ENCODE assay signal across 20 cellular contexts in the genomic region with DNA sequence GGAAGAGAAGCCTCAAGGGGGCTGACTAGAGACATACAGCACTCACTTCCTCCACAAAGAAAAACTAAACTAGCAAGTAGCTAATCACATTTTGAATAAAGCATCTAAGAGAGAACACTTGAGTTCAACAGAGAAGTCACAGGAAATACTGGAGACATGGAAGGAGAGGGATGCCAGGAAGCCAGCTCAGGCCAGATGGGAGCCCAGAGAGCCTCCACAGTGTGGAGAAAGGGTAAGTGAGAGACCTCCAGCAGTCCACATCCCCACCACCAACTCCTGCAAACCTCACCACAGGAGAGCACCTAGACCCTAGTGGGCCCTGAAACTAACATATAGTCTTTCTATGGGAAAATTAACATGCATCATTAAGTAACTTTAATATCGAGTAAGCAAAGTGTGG.
A peak's percentile ranks its signal among the peaks of the same experiment; 100 is the strongest.
DNase-seq lines count a peak whose midpoint lies in the region; FAIRE-seq and TF ChIP-seq lines count a peak whose summit lies in the region.
"Had no signal": no experiment of that assay in that cellular context is flagged by ENCODE, and none has a peak within 500 bp of the region (broad histone marks: within the 10 kb centered on the region; RNA-seq: fewer than 3 reads in every experiment).

No MANE protein-coding gene starts in this region.

- DNase-seq in EH (ENCODE audit: low read depth) (peak; percentile 29), endothelial cell of umbilical vein (ENCODE audit: low read depth, low spot score) (peak; percentile 8), smooth muscle cell (lab: John Stamatoyannopoulos, UW; ENCODE audit: unreplicated experiment) (no peak), A172 (ENCODE audit: low spot score) (no peak), trophoblast cell (no peak), uterus (no peak)
- DNase-seq: CD8-positive, alpha-beta T cell; DMS79 treated with DMSO at 0.1 percent for 48 hours; GF-D8; GOT3; NCI-H1048; NCI-H146; NCI-H2081; NCI-H524; SHP77 treated with DMSO at 0.1 percent for 48 hours had no signal

- H3K9me3 ChIP-seq in endothelial cell of umbilical vein (replicated peaks; ENCODE audit: control insufficient read depth, insufficient read depth, low read length), result no peaks in the 10 kb centered on the region
- no peaks in the 10 kb centered on the region for H3K9me3 ChIP-seq in smooth muscle cell (replicated peaks; ENCODE audit: low read depth)
- H3K9me3 ChIP-seq in trophoblast cell (ENCODE audit: insufficient read depth, low read depth, low read length), result no peaks in the 10 kb centered on the region
- H3K9me3 ChIP-seq in uterus, result no peaks in the 10 kb centered on the region

- TF ChIP-seq CTCF in endothelial cell of umbilical vein (IDR thresholded peaks at IDR 0.05; ENCODE audit: extremely low read depth in 1 of 2, insufficient read depth in 1 of 2, low read depth in 1 of 2, low read length in 2 of 2) (no peak), smooth muscle cell (IDR thresholded peaks at IDR 0.05; ENCODE audit: borderline replicate concordance, insufficient read depth, poor library complexity, severe bottlenecking) (no peak), uterus (IDR thresholded peaks at IDR 0.05) (no peak)

- H2BK12ac ChIP-seq in trophoblast cell (ENCODE audit: low read length), result no peak overlapping the region

- H3K4me1 ChIP-seq in ACC112 (ENCODE audit: control insufficient read depth, insufficient read depth, low read length, unreplicated experiment), result peaks cover 9% of the 10 kb centered on the region
- peaks cover 7% of the 10 kb centered on the region for H3K4me1 ChIP-seq in endothelial cell of umbilical vein (ENCODE audit: control insufficient read depth, extremely low read depth, insufficient read depth, low read length)
- no peaks in the 10 kb centered on the region for H3K4me1 ChIP-seq in smooth muscle cell (ENCODE audit: low read depth)
- H3K4me1 ChIP-seq in trophoblast cell (ENCODE audit: control insufficient read depth in 1 of 2, insufficient read depth in 2 of 2, low read length in 2 of 2), result no peaks in the 10 kb centered on the region
- no peaks in the 10 kb centered on the region for H3K4me1 ChIP-seq in uterus

- H2AK5ac ChIP-seq in trophoblast cell (ENCODE audit: low read length), result no peak overlapping the region

- no peak overlapping the region for H2BK120ac ChIP-seq in trophoblast cell (ENCODE audit: insufficient read depth, low read length, poor library complexity)

- H3K27me3 ChIP-seq in ACC112 (ENCODE audit: insufficient read depth, low read length), result no peaks in the 10 kb centered on the region
- H3K27me3 ChIP-seq in endothelial cell of umbilical vein (ENCODE audit: control insufficient read depth in 2 of 2, insufficient read depth in 2 of 2, low read length in 2 of 2), result no peaks in the 10 kb centered on the region
- H3K27me3 ChIP-seq in smooth muscle cell (ENCODE audit: low read depth), result no peaks in the 10 kb centered on the region
- no peaks in the 10 kb centered on the region for H3K27me3 ChIP-seq in trophoblast cell (ENCODE audit: insufficient read depth, low read length)
- no peaks in the 10 kb centered on the region for H3K27me3 ChIP-seq in uterus

- H3K18ac ChIP-seq in trophoblast cell (ENCODE audit: low read length), result no peak overlapping the region

- H4K91ac ChIP-seq in trophoblast cell (ENCODE audit: low read depth, low read length), result no peak overlapping the region

- CTCF ChIA-PET in endothelial cell of umbilical vein (lab: Charles Lee), result interaction anchor here (0.6 to 4.2 kb wide), 8 partner anchors 13 to 49 kb away, joined by 3 to 17 read pairs (median 3); no protein-coding TSS in a partner anchor

- POLR2A ChIA-PET in endothelial cell of umbilical vein (lab: Charles Lee), result no interaction called here

- H2AFZ ChIP-seq in ACC112 (ENCODE audit: low read length, unreplicated experiment) (peak overlapping the region; percentile 64), endothelial cell of umbilical vein (ENCODE audit: low read depth, low read length) (peak overlapping the region; percentile 88), smooth muscle cell (ENCODE audit: low read depth) (no peak overlapping the region), trophoblast cell (ENCODE audit: insufficient read depth, low read length, poor library complexity) (no peak overlapping the region)

- intact Hi-C loops in endothelial cell of umbilical vein (cut with micrococcal nuclease) (no loop called here), uterus (cut with DNase I; ENCODE audit: low total_unique reads) (no loop called here)

- no peaks in the 10 kb centered on the region for H4K20me1 ChIP-seq in endothelial cell of umbilical vein (replicated peaks; ENCODE audit: control insufficient read depth, extremely low read depth, insufficient read depth, low read length)
- H4K20me1 ChIP-seq in smooth muscle cell (ENCODE audit: low read depth), result no peaks in the 10 kb centered on the region

- no peaks in the 10 kb centered on the region for H3F3A ChIP-seq in smooth muscle cell (ENCODE audit: low read depth)

- no TSS peak for BruUV-seq in endothelial cell of umbilical vein (replicated peaks; lab: Mats Ljungman, UMichigan)

- no peak overlapping the region for H3K4ac ChIP-seq in trophoblast cell (ENCODE audit: low read depth, low read length)

- FAIRE-seq in endothelial cell of umbilical vein (lab: Jason Lieb, UNC), result no peak
- FAIRE-seq: GM12892, K562, RCC 7860 had no signal

- no peak for TF ChIP-seq POLR2A in endothelial cell of umbilical vein (IDR thresholded peaks at IDR 0.05; ENCODE audit: low read depth, low read length)
- no peak for TF ChIP-seq POLR2A in uterus (IDR thresholded peaks at IDR 0.05)

- no peaks in the 10 kb centered on the region for H3K79me2 ChIP-seq in ACC112 (ENCODE audit: control insufficient read depth, insufficient read depth, low read length, unreplicated experiment)
- H3K79me2 ChIP-seq in endothelial cell of umbilical vein (ENCODE audit: control insufficient read depth, insufficient read depth, low read length), result no peaks in the 10 kb centered on the region
- no peaks in the 10 kb centered on the region for H3K79me2 ChIP-seq in smooth muscle cell (ENCODE audit: low read depth)
- no peaks in the 10 kb centered on the region for H3K79me2 ChIP-seq in trophoblast cell (ENCODE audit: control insufficient read depth, insufficient read depth, low read length, poor library complexity)

- H3K27ac ChIP-seq in ACC112 (ENCODE audit: low read depth, low read length) (no peak overlapping the region), endothelial cell of umbilical vein (ENCODE audit: insufficient read depth, low read depth, low read length) (peak overlapping the region; percentile 18), smooth muscle cell (ENCODE audit: low read depth) (no peak overlapping the region), trophoblast cell (ENCODE audit: low read depth, low read length) (no peak overlapping the region), uterus (no peak overlapping the region)

- H3K79me1 ChIP-seq in trophoblast cell (ENCODE audit: low read length), result no peaks in the 10 kb centered on the region

- H4K8ac ChIP-seq in trophoblast cell (ENCODE audit: low read depth, low read length), result no peak overlapping the region

- H3K14ac ChIP-seq in trophoblast cell (ENCODE audit: low read length), result no peak overlapping the region

- H3K4me2 ChIP-seq in endothelial cell of umbilical vein (ENCODE audit: insufficient read depth, low read length) (no peak overlapping the region), smooth muscle cell (no peak overlapping the region), trophoblast cell (ENCODE audit: low read length) (no peak overlapping the region)

- dilution Hi-C loops in endothelial cell of umbilical vein (cut with MboI; ENCODE audit: extremely low pct_ligation_motif_present, low sequenced_read_pairs), result no loop called here

- no peak overlapping the region for H3K23ac ChIP-seq in trophoblast cell (ENCODE audit: low read length)

- no peak overlapping the region for H3K4me3 ChIP-seq in ACC112 (ENCODE audit: low read depth, low read length)
- H3K4me3 ChIP-seq in endothelial cell of umbilical vein (replicated peaks in 1 of 3; ENCODE audit: insufficient read depth in 1 of 3, low read depth in 1 of 3, low read length in 3 of 3), result no peak overlapping the region
- no peak overlapping the region for H3K4me3 ChIP-seq in smooth muscle cell
- no peak overlapping the region for H3K4me3 ChIP-seq in trophoblast cell (ENCODE audit: low read depth, low read length)
- H3K4me3 ChIP-seq in uterus, result no peak overlapping the region
- H3K4me3 ChIP-seq: K562 had no signal

- H2BK5ac ChIP-seq in trophoblast cell (ENCODE audit: low read depth, low read length, poor library complexity), result no peak overlapping the region

- no peak overlapping the region for H3K9ac ChIP-seq in endothelial cell of umbilical vein (replicated peaks; ENCODE audit: extremely low read depth, insufficient read depth, low read length)
- H3K9ac ChIP-seq in smooth muscle cell (ENCODE audit: low read depth), result no peak overlapping the region
- H3K9ac ChIP-seq in trophoblast cell (ENCODE audit: low read length), result no peak overlapping the region

- H4K12ac ChIP-seq in trophoblast cell (ENCODE audit: low read depth, low read length), result no peak overlapping the region

- no peaks in the 10 kb centered on the region for H3K9me1 ChIP-seq in endothelial cell of umbilical vein (replicated peaks; ENCODE audit: control insufficient read depth, extremely low read depth, insufficient read depth, low read length)

- 97% methylated on average over 1 of the region's 1 CpG for WGBS in smooth muscle cell (ENCODE audit: low lambda C conversion rate)
- no CpG with 5 or more reads among the region's 1 CpG for WGBS in trophoblast cell (ENCODE audit: extremely low coverage, insufficient coverage, insufficient read length)

- H3K36me3 ChIP-seq in ACC112 (ENCODE audit: insufficient read depth, low read length) (no peaks in the 10 kb centered on the region), endothelial cell of umbilical vein (ENCODE audit: control insufficient read depth in 2 of 2, extremely low read depth in 1 of 2, insufficient read depth in 2 of 2, low read length in 2 of 2) (no peaks in the 10 kb centered on the region), smooth muscle cell (ENCODE audit: low read depth) (no peaks in the 10 kb centered on the region), trophoblast cell (ENCODE audit: control insufficient read depth in 1 of 2, insufficient read depth in 2 of 2, low read length in 2 of 2) (no peaks in the 10 kb centered on the region), uterus (no peaks in the 10 kb centered on the region)

TF ChIP-seq in PFSK-1, 5 proteins besides CTCF, POLR2A, EP300 and RAD21:
- TF ChIP-seq TAF1 (IDR thresholded peaks at IDR 0.05; ENCODE audit: borderline replicate concordance, insufficient read depth, low read length) (peak; percentile 56; the same call in 1 of the 2 replicates), FOXP2 (optimal IDR thresholded peaks at IDR 0.05; ENCODE audit: borderline replicate concordance, extremely low read depth, extremely low read length, insufficient read depth) (no peak)

TF ChIP-seq in endothelial cell of umbilical vein, 7 proteins besides CTCF, POLR2A, EP300 and RAD21:
- no peak for TF ChIP-seq EZH2 (IDR thresholded peaks at IDR 0.05; ENCODE audit: borderline replicate concordance, low read depth, low read length, severe bottlenecking)

Comparison
In these comparisons a context has a peak if more than half of its experiments do, and no peak if none do; other contexts are left out.
1. H2AFZ ChIP-seq: peak in ACC112 (single experiment) and endothelial cell of umbilical vein (single experiment); none in smooth muscle cell (single experiment) and trophoblast cell (single experiment).
2. DNase-seq: peak in EH (single experiment) and endothelial cell of umbilical vein (single experiment); none in smooth muscle cell (single experiment), A172 (single experiment), trophoblast cell (0 of 2) and uterus (0 of 2).